ENCODE assay signal across 11 cellular contexts in genomic region chr3:124985358-124985757, GRCh38. TPM values are rescaled to one million over a fixed set of nuclear protein-coding genes. Genes with fewer than 3 reads are reported as not detected.
A peak's percentile ranks its signal among the peaks of the same experiment; 100 is the strongest.
DNase-seq lines count a peak whose midpoint lies in the region; ATAC-seq and TF ChIP-seq lines count a peak whose summit lies in the region.
"Had no signal": no experiment of that assay in that cellular context is flagged by ENCODE, and none has a peak within 500 bp of the region (broad histone marks: within the 10 kb centered on the region; RNA-seq: fewer than 3 reads in every experiment).

No MANE protein-coding gene starts in this region.

- H3K9me3 ChIP-seq in Peyer's patch: no peaks in the 10 kb centered on the region
- H3K9me3 ChIP-seq in prostate gland: no peaks in the 10 kb centered on the region

- TF ChIP-seq CTCF in Peyer's patch (IDR thresholded peaks at IDR 0.05) (no peak), prostate gland (IDR thresholded peaks at IDR 0.05) (no peak)

- no peak overlapping the region for H3K4me3 ChIP-seq in Peyer's patch
- no peak overlapping the region for H3K4me3 ChIP-seq in prostate gland

- H3K36me3 ChIP-seq in Peyer's patch (peaks cover 0 to 7% (median 0%) of the 10 kb centered on the region in 3 donors), prostate gland (no peaks in the 10 kb centered on the region)

- intact Hi-C loops in prostate gland (cut with DNase I): no loop called here

- no peak for ATAC-seq in HG02970 (IDR thresholded peaks at IDR 0.05; ENCODE audit: low FRiP score, unreplicated experiment)
- ATAC-seq in GM18868 (IDR thresholded peaks at IDR 0.05; ENCODE audit: unreplicated experiment): no peak
- no peak for ATAC-seq in HG02610 (IDR thresholded peaks at IDR 0.05; ENCODE audit: unreplicated experiment)

- WGBS in prostate gland: 76% methylated on average over 4 of the region's 4 CpGs

- H3K27ac ChIP-seq in Peyer's patch (peak overlapping the region; percentile 20 to 79 (median 66)), prostate gland (peak overlapping the region; percentile 61 to 65)

- H3K27me3 ChIP-seq in Peyer's patch: no peaks in the 10 kb centered on the region
- no peaks in the 10 kb centered on the region for H3K27me3 ChIP-seq in prostate gland (replicated peaks; ENCODE audit: insufficient read depth)

- peaks cover 0 to 21% (median 0%) of the 10 kb centered on the region in 4 donors for H3K4me1 ChIP-seq in Peyer's patch
- H3K4me1 ChIP-seq in prostate gland (replicated peaks): no peaks in the 10 kb centered on the region

- DNase-seq in EL: peak; percentile 91
- no peak for DNase-seq in Peyer's patch
- DNase-seq in fibroblast of the conjunctiva (ENCODE audit: low read depth): peak; percentile 47
- DNase-seq in prostate gland (ENCODE audit: low spot score): no peak
- no peak for DNase-seq in erythroblast (lab: John Stamatoyannopoulos, UW)
- DNase-seq: activated effector memory CD4-positive, alpha-beta T cell treated with Interleukin-2 at 50 U/mL for 16 hours; immature natural killer cell; T-helper 2 cell had no signal

- TF ChIP-seq POLR2A in Peyer's patch (IDR thresholded peaks at IDR 0.05) (no peak), prostate gland (IDR thresholded peaks at IDR 0.05) (no peak), erythroblast (IDR thresholded peaks at IDR 0.05; ENCODE audit: low read length) (no peak)

RNA-seq across cellular contexts. Expression of gene MUC13, which starts 50.8 kb away (rescaled TPM):
- total RNA-seq in Peyer's patch: 100 to 1,000 TPM in 3 of 4 donors, 10 to 100 TPM in 1; 14.0 to 612 (median 512) TPM
- 1 to 10 TPM; 1.3 to 1.5 TPM for total RNA-seq in prostate gland

Comparison
In these comparisons a context has a peak if more than half of its experiments do, and no peak if none do; other contexts are left out.
1. DNase-seq: peak in EL (single experiment) and fibroblast of the conjunctiva (single experiment); none in Peyer's patch (0 of 3), prostate gland (single experiment) and erythroblast (0 of 2).
2. RNA of gene MUC13, which starts 50.8 kb away (total RNA-seq): 14.0 to 612 TPM in Peyer's patch; 1.3 to 1.5 TPM in prostate gland; every median in the first group is over 4 times any median in the second.